ENCODE assay signal across 14 cellular contexts in genomic region chr3:69560818-69561217, GRCh38.
"Had no signal": no experiment of that assay in that cellular context is flagged by ENCODE, and none has a peak within 500 bp of the region (broad histone marks: within the 10 kb centered on the region; RNA-seq: fewer than 3 reads in every experiment).

No MANE protein-coding gene starts in this region.

- H3K4me1 Mint-ChIP-seq: neural crest cell had no signal

- H3K9me3 Mint-ChIP-seq: activated T-cell treated with anti-CD3 and anti-CD28 coated beads, Interleukin-2, amount 50 U/mL, for 24 hours; T-helper 2 cell treated with Interferon-gamma antibody and Interleukin-4, amounts not matched to agents 5 μg/mL and 100 μg/mL, for 36 hours had no signal

- H3K27me3 Mint-ChIP-seq: activated T-cell treated with anti-CD3 and anti-CD28 coated beads, Interleukin-2, amount 50 U/mL, for 24 hours had no signal

- DNase-seq: activated CD4-positive, alpha-beta T cell treated with anti-CD3 and anti-CD28 coated beads, Interleukin-2, amount 50 U/mL, for 4 hours; activated CD4-positive, CD25-positive, alpha-beta regulatory T cell treated with anti-CD3 and anti-CD28 coated beads, Interleukin-2, amount 50 U/mL, for 72 hours; activated effector memory CD4-positive, alpha-beta T cell treated with anti-CD3 and anti-CD28 coated beads, Interleukin-2, amount 50 U/mL, for 16 hours; activated T-cell treated with anti-CD3 and anti-CD28 coated beads, Interleukin-2, amount 50 U/mL, for 24 hours; esophagus squamous epithelium; foreskin melanocyte; head of caudate nucleus; mesenchymal stem cell; stimulated activated CD4-positive, alpha-beta T cell treated with anti-CD3 and anti-CD28 coated beads, Interleukin-2, amount 100 ng/mL, for 24 hours; stimulated activated naive CD4-positive, alpha-beta T cell had no signal

- H3K27ac ChIP-seq: esophagus squamous epithelium had no signal

- H3K36me3 Mint-ChIP-seq: activated naive CD8-positive, alpha-beta T cell had no signal

- H3K27ac Mint-ChIP-seq: activated naive CD8-positive, alpha-beta T cell; activated T-cell treated with anti-CD3 and anti-CD28 coated beads, Interleukin-2, amount 50 U/mL, for 24 hours; T-helper 2 cell treated with Interferon-gamma antibody and Interleukin-4, amounts not matched to agents 5 μg/mL and 100 μg/mL, for 36 hours had no signal

- H3K9me3 ChIP-seq: esophagus squamous epithelium had no signal

- ATAC-seq: sciatic nerve had no signal

- H3K4me3 Mint-ChIP-seq: activated naive CD8-positive, alpha-beta T cell; activated T-cell treated with anti-CD3 and anti-CD28 coated beads, Interleukin-2, amount 50 U/mL, for 24 hours; neural crest cell; T-helper 2 cell treated with Interferon-gamma antibody and Interleukin-4, amounts not matched to agents 5 μg/mL and 100 μg/mL, for 36 hours had no signal

- H3K27me3 ChIP-seq: esophagus squamous epithelium had no signal

- H3K4me3 ChIP-seq: esophagus squamous epithelium had no signal

- H3K36me3 ChIP-seq: esophagus squamous epithelium had no signal
